ENCODE assay signal across 8 cellular contexts in the genomic region with DNA sequence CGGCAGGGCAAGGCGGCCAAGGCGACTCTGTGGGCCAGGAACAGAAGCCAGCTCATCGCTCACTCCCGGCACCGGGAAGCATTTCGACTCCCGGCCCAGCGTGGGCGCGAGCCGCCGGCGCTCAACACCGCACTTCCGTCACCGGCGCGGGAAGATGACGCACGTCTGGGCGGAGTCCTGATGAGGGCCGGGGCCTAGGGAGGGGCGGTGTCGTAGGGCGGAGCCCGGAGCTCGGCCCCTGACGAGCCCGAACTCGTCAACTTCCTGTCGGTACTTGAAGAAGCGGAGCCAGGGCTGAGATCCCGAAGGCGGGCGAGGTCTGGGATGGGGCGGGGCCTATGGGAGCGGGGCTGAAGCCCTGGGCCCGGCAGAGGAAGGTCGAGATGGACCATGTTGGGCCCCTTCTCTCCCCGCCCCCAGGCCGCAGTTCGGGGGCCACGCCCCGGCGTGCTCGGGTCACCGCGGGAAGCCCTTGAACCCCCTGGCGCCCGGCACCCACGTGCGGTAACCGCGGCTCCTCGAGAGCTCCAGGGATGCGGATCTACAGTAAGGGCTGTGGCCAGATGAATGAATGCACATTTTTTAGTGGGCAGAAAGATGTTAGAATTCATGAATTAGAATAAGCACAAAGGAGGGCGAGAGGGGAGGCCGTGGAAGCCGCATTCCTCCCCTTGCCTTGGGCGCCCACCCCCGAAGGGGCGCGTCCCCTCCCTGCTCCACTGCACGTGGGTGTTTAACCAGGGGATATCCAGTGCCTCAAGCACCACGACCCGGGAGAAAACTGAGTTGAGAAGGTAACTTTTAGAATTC. TPM values are rescaled to one million over a fixed set of nuclear protein-coding genes. Genes with fewer than 3 reads are reported as not detected.
A peak's percentile ranks its signal among the peaks of the same experiment; 100 is the strongest.
DNase-seq lines count a peak whose midpoint lies in the region; ATAC-seq and TF ChIP-seq lines count a peak whose summit lies in the region.

A gene with protein sequence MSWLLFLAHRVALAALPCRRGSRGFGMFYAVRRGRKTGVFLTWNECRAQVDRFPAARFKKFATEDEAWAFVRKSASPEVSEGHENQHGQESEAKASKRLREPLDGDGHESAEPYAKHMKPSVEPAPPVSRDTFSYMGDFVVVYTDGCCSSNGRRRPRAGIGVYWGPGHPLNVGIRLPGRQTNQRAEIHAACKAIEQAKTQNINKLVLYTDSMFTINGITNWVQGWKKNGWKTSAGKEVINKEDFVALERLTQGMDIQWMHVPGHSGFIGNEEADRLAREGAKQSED (minus strand): TSS at position 129 of the 810 bp plus-strand sequence. CDS start 73 bp downstream, at position 56.

- H3K27ac Mint-ChIP-seq in dendritic cell treated with granulocyte-macrophage colony-stimulating factor and Interleukin-4, amounts not matched to agents 40 ng/mL and 50 ng/mL, for 4 days = peak within 1 kb of the TSS; percentile 95

- peak within 1 kb of the TSS; percentile 85 for H3K27ac ChIP-seq in C4-2B

- no peak for TF ChIP-seq CTCF in C4-2B (conservative IDR thresholded peaks at IDR 0.05)

- intact Hi-C loops in dendritic cell treated with granulocyte-macrophage colony-stimulating factor and Interleukin-4, amounts not matched to agents 40 ng/mL and 50 ng/mL, for 4 days (cut with micrococcal nuclease) = loop anchor here (1.0 kb wide), 3 partner anchors 17 to 181 kb away; partner anchors contain the start of genes EIPR1 and RPS7

- H3K9me3 Mint-ChIP-seq in dendritic cell treated with granulocyte-macrophage colony-stimulating factor and Interleukin-4, amounts not matched to agents 40 ng/mL and 50 ng/mL, for 4 days = no peaks in the 10 kb centered on the region

- peak; percentile 95 for ATAC-seq in GM19395 (IDR thresholded peaks at IDR 0.05; ENCODE audit: unreplicated experiment)
- ATAC-seq in HG03565 (IDR thresholded peaks at IDR 0.05; ENCODE audit: unreplicated experiment) = peak; percentile 97
- ATAC-seq in left lobe of liver = peak; percentile 99

- peaks cover 41% of the 10 kb centered on the region for H3K36me3 Mint-ChIP-seq in dendritic cell treated with granulocyte-macrophage colony-stimulating factor and Interleukin-4, amounts not matched to agents 40 ng/mL and 50 ng/mL, for 4 days (ENCODE audit: low read depth)

- H3K4me3 Mint-ChIP-seq in dendritic cell treated with granulocyte-macrophage colony-stimulating factor and Interleukin-4, amounts not matched to agents 40 ng/mL and 50 ng/mL, for 4 days = peak within 1 kb of the TSS; percentile 86

- H3K27me3 Mint-ChIP-seq in dendritic cell treated with granulocyte-macrophage colony-stimulating factor and Interleukin-4, amounts not matched to agents 40 ng/mL and 50 ng/mL, for 4 days = no peaks in the 10 kb centered on the region

- DNase-seq in NCI-H774 (lab: John Stamatoyannopoulos, UW) (peak; percentile 98), left lobe of liver (ENCODE audit: low spot score) (peak; percentile 99)
- DNase-seq in activated CD4-positive, alpha-beta T cell treated with anti-CD3 and anti-CD28 coated beads, Interleukin-2, amount 50 U/mL, for 4 hours = peak; percentile 99
- DNase-seq in stimulated activated CD4-positive, alpha-beta T cell treated with anti-CD3 and anti-CD28 coated beads, Interleukin-2, amount 100 ng/mL, for 4 hours (ENCODE audit: low read depth) = peak; percentile 98

- peaks cover 9% of the 10 kb centered on the region for H3K4me1 Mint-ChIP-seq in dendritic cell treated with granulocyte-macrophage colony-stimulating factor and Interleukin-4, amounts not matched to agents 40 ng/mL and 50 ng/mL, for 4 days (ENCODE audit: low read depth)

RNA-seq across cellular contexts. Expression of the gene that starts here (rescaled TPM):
- 9.5 TPM for total RNA-seq in left lobe of liver

Comparison
In these comparisons a context has a peak if more than half of its experiments do, and no peak if none do; other contexts are left out.
1. Peak in every context shown above with its lines: DNase-seq, ATAC-seq and H3K27ac ChIP-seq.